ENCODE assay signal across 8 cellular contexts in the genomic region with DNA sequence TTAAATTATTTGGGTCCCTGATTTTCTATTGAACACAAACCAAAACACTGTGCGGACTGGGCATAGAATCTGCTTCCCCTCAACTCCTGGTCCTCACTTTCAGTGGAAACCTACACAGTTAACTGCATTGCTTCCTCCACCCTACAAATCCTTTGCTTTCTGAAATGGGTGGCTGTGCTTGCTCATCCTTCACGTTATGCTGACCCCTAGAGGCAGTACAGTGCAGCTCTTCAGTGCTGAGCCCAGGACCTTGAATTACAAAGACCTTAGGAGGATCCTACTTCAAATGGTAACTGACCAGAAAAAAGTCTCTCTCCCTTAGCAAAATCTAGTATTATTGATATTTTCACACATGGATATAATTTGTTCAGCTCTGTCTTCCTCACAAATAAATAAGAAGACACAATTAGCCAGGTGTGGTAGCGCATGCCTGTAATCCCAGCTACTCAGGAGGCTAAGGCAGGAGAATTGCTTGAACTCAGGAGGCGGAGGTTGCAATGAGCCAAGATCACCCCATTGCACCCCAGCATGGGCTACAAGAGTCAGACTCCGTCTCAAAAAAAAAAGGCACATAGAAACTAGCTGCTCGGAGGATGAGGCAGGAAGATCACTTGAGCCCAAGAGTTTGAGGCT.
DNase-seq lines count a peak whose midpoint lies in the region; ATAC-seq and TF ChIP-seq lines count a peak whose summit lies in the region.

No MANE protein-coding gene starts in this region.

- no peaks in the 10 kb centered on the region for H3K9me3 Mint-ChIP-seq in activated CD8-positive, alpha-beta memory T cell treated with anti-CD3 and anti-CD28 coated beads, Interleukin-2, amount 10 ng/mL, durations not matched to agents 7 days and 5 days (ENCODE audit: low read depth)

- H3K27ac ChIP-seq in left lung (no peak overlapping the region), tibial nerve (no peak overlapping the region)

- H3K27ac Mint-ChIP-seq in activated CD8-positive, alpha-beta memory T cell treated with anti-CD3 and anti-CD28 coated beads, Interleukin-2, amount 10 ng/mL, durations not matched to agents 7 days and 5 days = no peak overlapping the region

- H3K4me2 ChIP-seq in Loucy (ENCODE audit: low read depth, low read length, poor library complexity, severe bottlenecking) = no peak overlapping the region

- no peak for TF ChIP-seq POLR2A in tibial nerve (IDR thresholded peaks at IDR 0.05)

- H3K9ac ChIP-seq in Loucy (ENCODE audit: low read depth, low read length, poor library complexity, severe bottlenecking) = no peak overlapping the region

- H3K27me3 ChIP-seq in H7 (ENCODE audit: control insufficient read depth, insufficient read depth, low read length) (no peaks in the 10 kb centered on the region), Loucy (ENCODE audit: insufficient read depth, low read length, poor library complexity, severe bottlenecking) (no peaks in the 10 kb centered on the region), left lung (no peaks in the 10 kb centered on the region), tibial nerve (no peaks in the 10 kb centered on the region)

- peak; percentile 57 for DNase-seq in activated CD8-positive, alpha-beta memory T cell treated with anti-CD3 and anti-CD28 coated beads, Interleukin-2, amount 10 ng/mL, durations not matched to agents 7 days and 5 days
- no peak for DNase-seq in activated CD8-positive, alpha-beta memory T cell treated with anti-CD3 and anti-CD28 coated beads, Interleukin-2, amount 50 U/mL, for 48 hours
- DNase-seq in H7 (peak; percentile 77), SHP77 (lab: John Stamatoyannopoulos, UW) (peak; percentile 49 to 64), cerebellum (ENCODE audit: low spot score) (peak; percentile 77), left lung (no peak), tibial nerve (ENCODE audit: low spot score in 2 of 2) (peak in 1 of 2 donors; percentile 19)

- no peaks in the 10 kb centered on the region for H4K20me1 ChIP-seq in Loucy (ENCODE audit: insufficient read depth, low read length, poor library complexity, severe bottlenecking)

- no peaks in the 10 kb centered on the region for H3K9me2 ChIP-seq in Loucy (replicated peaks; ENCODE audit: low read depth, low read length)

- CTCF ChIA-PET in activated CD8-positive, alpha-beta memory T cell treated with anti-CD3 and anti-CD28 coated beads, Interleukin-2, amount 10 ng/mL, durations not matched to agents 7 days and 5 days (lab: Charles Lee) = interaction anchor here (0.9 to 4.4 kb wide), 10 partner anchors 9 to 47 kb away, joined by 3 to 31 read pairs (median 4); no protein-coding TSS in a partner anchor

- intact Hi-C loops in left lung (cut with DNase I) = loop anchor here in 1 of 2 donors (10.0 kb wide), 1 partner anchor 46 kb away; no protein-coding TSS in a partner anchor

- no peaks in the 10 kb centered on the region for H3K79me2 ChIP-seq in Loucy (ENCODE audit: insufficient read depth, low read length)

- 64 to 70% methylated on average over 6 of the region's 6 CpGs for WGBS in tibial nerve, 2 donors

- H3F3A ChIP-seq in Loucy (ENCODE audit: low read depth) = no peaks in the 10 kb centered on the region

- no peaks in the 10 kb centered on the region for H3K9me3 ChIP-seq in Loucy (ENCODE audit: insufficient read depth, low read depth, low read length)
- no peaks in the 10 kb centered on the region for H3K9me3 ChIP-seq in left lung
- no peaks in the 10 kb centered on the region for H3K9me3 ChIP-seq in tibial nerve

- H3K36me3 ChIP-seq in H7 (replicated peaks; ENCODE audit: control insufficient read depth, insufficient read depth, low read length) (no peaks in the 10 kb centered on the region), Loucy (ENCODE audit: insufficient read depth, low read length) (no peaks in the 10 kb centered on the region), left lung (peaks cover 0 to 5% of the 10 kb centered on the region in 2 donors), tibial nerve (peaks cover 0 to 16% (median 4%) of the 10 kb centered on the region in 3 donors)

- no peaks in the 10 kb centered on the region for H3K27me3 Mint-ChIP-seq in activated CD8-positive, alpha-beta memory T cell treated with anti-CD3 and anti-CD28 coated beads, Interleukin-2, amount 10 ng/mL, durations not matched to agents 7 days and 5 days

- H3K4me1 ChIP-seq in Loucy (ENCODE audit: insufficient read depth, low read length, poor library complexity, severe bottlenecking) (no peaks in the 10 kb centered on the region), left lung (no peaks in the 10 kb centered on the region), tibial nerve (no peaks in the 10 kb centered on the region)

- H3K4me3 ChIP-seq in H7 (ENCODE audit: insufficient read depth, low read depth, low read length) (no peak overlapping the region), Loucy (ENCODE audit: low read length, poor library complexity, severe bottlenecking) (no peak overlapping the region), left lung (no peak overlapping the region), tibial nerve (no peak overlapping the region)

- peak overlapping the region; percentile 74 for H2AFZ ChIP-seq in Loucy (ENCODE audit: low read length)

- H3K4me3 Mint-ChIP-seq in activated CD8-positive, alpha-beta memory T cell treated with anti-CD3 and anti-CD28 coated beads, Interleukin-2, amount 10 ng/mL, durations not matched to agents 7 days and 5 days = no peak overlapping the region

- no peaks in the 10 kb centered on the region for H3K4me1 Mint-ChIP-seq in activated CD8-positive, alpha-beta memory T cell treated with anti-CD3 and anti-CD28 coated beads, Interleukin-2, amount 10 ng/mL, durations not matched to agents 7 days and 5 days

- no peak for TF ChIP-seq EP300 in tibial nerve (IDR thresholded peaks at IDR 0.05)

- TF ChIP-seq CTCF in Loucy (conservative IDR thresholded peaks at IDR 0.05; ENCODE audit: low read length) (peak; percentile 93), left lung (IDR thresholded peaks at IDR 0.05) (peak; percentile 72 to 89), tibial nerve (IDR thresholded peaks at IDR 0.05) (peak; percentile 46 to 72 (median 59))

- ATAC-seq in activated CD8-positive, alpha-beta memory T cell treated with anti-CD3 and anti-CD28 coated beads, Interleukin-2, amount 10 ng/mL, durations not matched to agents 7 days and 5 days = peak; percentile 80
- ATAC-seq in left lung = peak; percentile 91

- H3K36me3 Mint-ChIP-seq in activated CD8-positive, alpha-beta memory T cell treated with anti-CD3 and anti-CD28 coated beads, Interleukin-2, amount 10 ng/mL, durations not matched to agents 7 days and 5 days = no peaks in the 10 kb centered on the region

Comparison
In these comparisons a context has a peak if more than half of its experiments do, and no peak if none do; other contexts are left out.
1. DNase-seq: peak in activated CD8-positive, alpha-beta memory T cell treated with anti-CD3 and anti-CD28 coated beads, Interleukin-2, amount 10 ng/mL, durations not matched to agents 7 days and 5 days (single experiment), H7 (single experiment), SHP77 (2 of 2) and cerebellum (single experiment); none in activated CD8-positive, alpha-beta memory T cell treated with anti-CD3 and anti-CD28 coated beads, Interleukin-2, amount 50 U/mL, for 48 hours (single experiment) and left lung (0 of 2).
2. Peak in every context shown above with its lines, with median percentiles within 50 percentile points of each other: CTCF ChIP-seq.